In the genomic region with DNA sequence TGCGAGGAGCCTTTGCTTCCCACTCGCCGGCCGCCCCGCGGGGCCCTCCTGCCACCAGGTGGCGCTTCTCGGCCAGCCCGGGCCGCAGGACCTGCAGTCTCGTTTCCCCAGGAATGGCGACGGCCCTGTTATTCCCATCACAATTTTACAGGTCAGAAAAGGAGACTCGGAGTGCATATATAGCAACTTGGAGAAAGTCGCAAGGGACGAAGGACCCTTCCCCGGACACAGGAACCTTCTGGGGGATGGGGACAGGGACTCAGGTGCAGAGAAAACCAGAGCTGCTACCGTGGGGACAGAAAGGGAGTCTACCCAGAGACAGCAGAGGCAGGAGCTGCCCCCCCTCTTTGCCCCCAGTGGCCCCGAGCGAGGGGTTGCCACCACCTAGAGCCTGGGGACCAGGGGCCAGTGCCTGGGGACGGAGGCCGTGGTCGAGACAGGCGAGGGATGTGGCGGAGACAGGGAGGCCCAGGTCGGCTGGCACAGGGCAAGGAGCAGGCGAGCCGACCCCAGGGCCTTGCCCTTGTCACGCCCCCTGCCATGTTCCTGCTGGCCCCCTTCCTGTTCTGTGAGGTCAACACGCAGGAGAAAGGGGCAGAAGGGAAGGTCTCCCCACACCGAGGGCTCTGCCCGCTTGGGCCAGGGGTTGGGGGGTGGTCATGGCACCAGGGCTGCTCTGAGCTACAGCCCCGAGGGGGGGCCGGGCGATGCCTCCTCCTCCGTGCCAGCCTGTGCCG, we compare ENCODE assay signal across 1 cellular context.
TF ChIP-seq lines count a peak whose summit lies in the region.

No MANE protein-coding gene starts in this region.

TF ChIP-seq in HepG2, 621 proteins besides CTCF, POLR2A, EP300 and RAD21 (continued from another document and continues in another):
- TF ChIP-seq, protein P1, sequence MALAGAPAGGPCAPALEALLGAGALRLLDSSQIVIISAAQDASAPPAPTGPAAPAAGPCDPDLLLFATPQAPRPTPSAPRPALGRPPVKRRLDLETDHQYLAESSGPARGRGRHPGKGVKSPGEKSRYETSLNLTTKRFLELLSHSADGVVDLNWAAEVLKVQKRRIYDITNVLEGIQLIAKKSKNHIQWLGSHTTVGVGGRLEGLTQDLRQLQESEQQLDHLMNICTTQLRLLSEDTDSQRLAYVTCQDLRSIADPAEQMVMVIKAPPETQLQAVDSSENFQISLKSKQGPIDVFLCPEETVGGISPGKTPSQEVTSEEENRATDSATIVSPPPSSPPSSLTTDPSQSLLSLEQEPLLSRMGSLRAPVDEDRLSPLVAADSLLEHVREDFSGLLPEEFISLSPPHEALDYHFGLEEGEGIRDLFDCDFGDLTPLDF (CRISPR knock-in tag; IDR thresholded peaks at IDR 0.05) = no peak
- TF ChIP-seq ZNF567 (CRISPR knock-in tag; IDR thresholded peaks at IDR 0.05; ENCODE audit: borderline replicate concordance) (no peak), ZNF83 (CRISPR knock-in tag; IDR thresholded peaks at IDR 0.05; ENCODE audit: borderline replicate concordance) (no peak), EHMT2 (IDR thresholded peaks at IDR 0.05; ENCODE audit: borderline replicate concordance, low read depth, low read length) (no peak), CHD2 (IDR thresholded peaks at IDR 0.05; ENCODE audit: low read depth, low read length) (no peak), ZNF670 (CRISPR knock-in tag; IDR thresholded peaks at IDR 0.05; ENCODE audit: borderline replicate concordance) (no peak), HOXA3 (CRISPR knock-in tag; IDR thresholded peaks at IDR 0.05) (peak; percentile 80), ZNF225 (CRISPR knock-in tag; IDR thresholded peaks at IDR 0.05) (no peak), REXO4 (CRISPR knock-in tag; IDR thresholded peaks at IDR 0.05; ENCODE audit: borderline replicate concordance) (no peak), ISL2 (CRISPR knock-in tag; IDR thresholded peaks at IDR 0.05) (no peak), JUND (CRISPR knock-in tag; IDR thresholded peaks at IDR 0.05) (no peak), NFE2 (CRISPR knock-in tag; IDR thresholded peaks at IDR 0.05) (no peak), FOSL2 (CRISPR knock-in tag; IDR thresholded peaks at IDR 0.05) (no peak), SRY (CRISPR knock-in tag; IDR thresholded peaks at IDR 0.05) (no peak), ASH2L (IDR thresholded peaks at IDR 0.05; ENCODE audit: insufficient read length, low read depth, low read length) (no peak), MAF1 (CRISPR knock-in tag; IDR thresholded peaks at IDR 0.05; ENCODE audit: borderline replicate concordance) (no peak), GTF3A (CRISPR knock-in tag; conservative IDR thresholded peaks at IDR 0.05) (no peak), ZNF577 (CRISPR knock-in tag; IDR thresholded peaks at IDR 0.05; ENCODE audit: borderline replicate concordance, low read depth) (no peak), ZNF629 (CRISPR knock-in tag; conservative IDR thresholded peaks at IDR 0.05) (no peak), GTF2F1 (IDR thresholded peaks at IDR 0.05; ENCODE audit: low read length) (no peak), CC2D1A (CRISPR knock-in tag; IDR thresholded peaks at IDR 0.05) (no peak), KDM4B (CRISPR knock-in tag; IDR thresholded peaks at IDR 0.05) (no peak; the same call in 1 of the 2 replicates), ZNF160 (CRISPR knock-in tag; IDR thresholded peaks at IDR 0.05) (no peak), ZNF747 (CRISPR knock-in tag; IDR thresholded peaks at IDR 0.05; ENCODE audit: borderline replicate concordance) (no peak; the same call in 1 of the 2 replicates)
- TF ChIP-seq, protein P2, sequence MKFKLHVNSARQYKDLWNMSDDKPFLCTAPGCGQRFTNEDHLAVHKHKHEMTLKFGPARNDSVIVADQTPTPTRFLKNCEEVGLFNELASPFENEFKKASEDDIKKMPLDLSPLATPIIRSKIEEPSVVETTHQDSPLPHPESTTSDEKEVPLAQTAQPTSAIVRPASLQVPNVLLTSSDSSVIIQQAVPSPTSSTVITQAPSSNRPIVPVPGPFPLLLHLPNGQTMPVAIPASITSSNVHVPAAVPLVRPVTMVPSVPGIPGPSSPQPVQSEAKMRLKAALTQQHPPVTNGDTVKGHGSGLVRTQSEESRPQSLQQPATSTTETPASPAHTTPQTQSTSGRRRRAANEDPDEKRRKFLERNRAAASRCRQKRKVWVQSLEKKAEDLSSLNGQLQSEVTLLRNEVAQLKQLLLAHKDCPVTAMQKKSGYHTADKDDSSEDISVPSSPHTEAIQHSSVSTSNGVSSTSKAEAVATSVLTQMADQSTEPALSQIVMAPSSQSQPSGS (CRISPR knock-in tag; IDR thresholded peaks at IDR 0.05) = 0 out of 2 replicates have a peak, but pooled peaks have one; percentile 8
- TF ChIP-seq, protein P3, sequence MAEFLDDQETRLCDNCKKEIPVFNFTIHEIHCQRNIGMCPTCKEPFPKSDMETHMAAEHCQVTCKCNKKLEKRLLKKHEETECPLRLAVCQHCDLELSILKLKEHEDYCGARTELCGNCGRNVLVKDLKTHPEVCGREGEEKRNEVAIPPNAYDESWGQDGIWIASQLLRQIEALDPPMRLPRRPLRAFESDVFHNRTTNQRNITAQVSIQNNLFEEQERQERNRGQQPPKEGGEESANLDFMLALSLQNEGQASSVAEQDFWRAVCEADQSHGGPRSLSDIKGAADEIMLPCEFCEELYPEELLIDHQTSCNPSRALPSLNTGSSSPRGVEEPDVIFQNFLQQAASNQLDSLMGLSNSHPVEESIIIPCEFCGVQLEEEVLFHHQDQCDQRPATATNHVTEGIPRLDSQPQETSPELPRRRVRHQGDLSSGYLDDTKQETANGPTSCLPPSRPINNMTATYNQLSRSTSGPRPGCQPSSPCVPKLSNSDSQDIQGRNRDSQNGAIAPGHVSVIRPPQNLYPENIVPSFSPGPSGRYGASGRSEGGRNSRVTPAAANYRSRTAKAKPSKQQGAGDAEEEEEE (CRISPR knock-in tag; IDR thresholded peaks at IDR 0.05; ENCODE audit: borderline replicate concordance) = 0 out of 2 replicates have a peak, but pooled peaks have one; percentile 62
- TF ChIP-seq, protein P4, sequence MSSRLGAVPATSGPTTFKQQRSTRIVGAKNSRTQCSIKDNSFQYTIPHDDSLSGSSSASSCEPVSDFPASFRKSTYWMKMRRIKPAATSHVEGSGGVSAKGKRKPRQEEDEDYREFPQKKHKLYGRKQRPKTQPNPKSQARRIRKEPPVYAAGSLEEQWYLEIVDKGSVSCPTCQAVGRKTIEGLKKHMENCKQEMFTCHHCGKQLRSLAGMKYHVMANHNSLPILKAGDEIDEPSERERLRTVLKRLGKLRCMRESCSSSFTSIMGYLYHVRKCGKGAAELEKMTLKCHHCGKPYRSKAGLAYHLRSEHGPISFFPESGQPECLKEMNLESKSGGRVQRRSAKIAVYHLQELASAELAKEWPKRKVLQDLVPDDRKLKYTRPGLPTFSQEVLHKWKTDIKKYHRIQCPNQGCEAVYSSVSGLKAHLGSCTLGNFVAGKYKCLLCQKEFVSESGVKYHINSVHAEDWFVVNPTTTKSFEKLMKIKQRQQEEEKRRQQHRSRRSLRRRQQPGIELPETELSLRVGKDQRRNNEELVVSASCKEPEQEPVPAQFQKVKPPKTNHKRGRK (CRISPR knock-in tag; IDR thresholded peaks at IDR 0.05) = peak; percentile 60; the same call in 1 of the 2 replicates
- TF ChIP-seq, protein P5, sequence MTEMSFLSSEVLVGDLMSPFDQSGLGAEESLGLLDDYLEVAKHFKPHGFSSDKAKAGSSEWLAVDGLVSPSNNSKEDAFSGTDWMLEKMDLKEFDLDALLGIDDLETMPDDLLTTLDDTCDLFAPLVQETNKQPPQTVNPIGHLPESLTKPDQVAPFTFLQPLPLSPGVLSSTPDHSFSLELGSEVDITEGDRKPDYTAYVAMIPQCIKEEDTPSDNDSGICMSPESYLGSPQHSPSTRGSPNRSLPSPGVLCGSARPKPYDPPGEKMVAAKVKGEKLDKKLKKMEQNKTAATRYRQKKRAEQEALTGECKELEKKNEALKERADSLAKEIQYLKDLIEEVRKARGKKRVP (CRISPR knock-in tag; IDR thresholded peaks at IDR 0.05) = no peak
- TF ChIP-seq, protein P6, sequence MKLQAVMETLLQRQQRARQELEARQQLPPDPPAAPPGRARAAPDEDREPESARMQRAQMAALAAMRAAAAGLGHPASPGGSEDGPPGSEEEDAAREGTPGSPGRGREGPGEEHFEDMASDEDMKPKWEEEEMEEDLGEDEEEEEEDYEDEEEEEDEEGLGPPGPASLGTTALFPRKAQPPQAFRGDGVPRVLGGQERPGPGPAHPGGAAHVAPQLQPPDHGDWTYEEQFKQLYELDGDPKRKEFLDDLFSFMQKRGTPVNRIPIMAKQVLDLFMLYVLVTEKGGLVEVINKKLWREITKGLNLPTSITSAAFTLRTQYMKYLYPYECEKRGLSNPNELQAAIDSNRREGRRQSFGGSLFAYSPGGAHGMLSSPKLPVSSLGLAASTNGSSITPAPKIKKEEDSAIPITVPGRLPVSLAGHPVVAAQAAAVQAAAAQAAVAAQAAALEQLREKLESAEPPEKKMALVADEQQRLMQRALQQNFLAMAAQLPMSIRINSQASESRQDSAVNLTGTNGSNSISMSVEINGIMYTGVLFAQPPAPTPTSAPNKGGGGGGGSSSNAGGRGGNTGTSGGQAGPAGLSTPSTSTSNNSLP (IDR thresholded peaks at IDR 0.05; ENCODE audit: low read depth, low read length) = no peak
- TF ChIP-seq, protein P7, sequence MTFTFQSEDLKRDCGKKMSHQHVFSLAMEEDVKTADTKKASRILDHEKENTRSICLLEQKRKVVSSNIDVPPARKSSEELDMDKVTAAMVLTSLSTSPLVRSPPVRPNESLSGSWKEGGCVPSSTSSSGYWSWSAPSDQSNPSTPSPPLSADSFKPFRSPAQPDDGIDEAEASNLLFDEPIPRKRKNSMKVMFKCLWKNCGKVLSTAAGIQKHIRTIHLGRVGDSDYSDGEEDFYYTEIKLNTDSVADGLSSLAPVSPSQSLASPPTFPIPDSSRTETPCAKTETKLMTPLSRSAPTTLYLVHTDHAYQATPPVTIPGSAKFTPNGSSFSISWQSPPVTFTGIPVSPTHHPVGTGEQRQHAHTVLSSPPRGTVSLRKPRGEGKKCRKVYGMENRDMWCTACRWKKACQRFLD (CRISPR knock-in tag; IDR thresholded peaks at IDR 0.05; ENCODE audit: borderline replicate concordance) = no peak
- TF ChIP-seq, protein P8, sequence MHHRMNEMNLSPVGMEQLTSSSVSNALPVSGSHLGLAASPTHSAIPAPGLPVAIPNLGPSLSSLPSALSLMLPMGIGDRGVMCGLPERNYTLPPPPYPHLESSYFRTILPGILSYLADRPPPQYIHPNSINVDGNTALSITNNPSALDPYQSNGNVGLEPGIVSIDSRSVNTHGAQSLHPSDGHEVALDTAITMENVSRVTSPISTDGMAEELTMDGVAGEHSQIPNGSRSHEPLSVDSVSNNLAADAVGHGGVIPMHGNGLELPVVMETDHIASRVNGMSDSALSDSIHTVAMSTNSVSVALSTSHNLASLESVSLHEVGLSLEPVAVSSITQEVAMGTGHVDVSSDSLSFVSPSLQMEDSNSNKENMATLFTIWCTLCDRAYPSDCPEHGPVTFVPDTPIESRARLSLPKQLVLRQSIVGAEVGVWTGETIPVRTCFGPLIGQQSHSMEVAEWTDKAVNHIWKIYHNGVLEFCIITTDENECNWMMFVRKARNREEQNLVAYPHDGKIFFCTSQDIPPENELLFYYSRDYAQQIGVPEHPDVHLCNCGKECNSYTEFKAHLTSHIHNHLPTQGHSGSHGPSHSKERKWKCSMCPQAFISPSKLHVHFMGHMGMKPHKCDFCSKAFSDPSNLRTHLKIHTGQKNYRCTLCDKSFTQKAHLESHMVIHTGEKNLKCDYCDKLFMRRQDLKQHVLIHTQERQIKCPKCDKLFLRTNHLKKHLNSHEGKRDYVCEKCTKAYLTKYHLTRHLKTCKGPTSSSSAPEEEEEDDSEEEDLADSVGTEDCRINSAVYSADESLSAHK (CRISPR knock-in tag; IDR thresholded peaks at IDR 0.05; ENCODE audit: borderline replicate concordance) = no peak
- TF ChIP-seq, protein P9, sequence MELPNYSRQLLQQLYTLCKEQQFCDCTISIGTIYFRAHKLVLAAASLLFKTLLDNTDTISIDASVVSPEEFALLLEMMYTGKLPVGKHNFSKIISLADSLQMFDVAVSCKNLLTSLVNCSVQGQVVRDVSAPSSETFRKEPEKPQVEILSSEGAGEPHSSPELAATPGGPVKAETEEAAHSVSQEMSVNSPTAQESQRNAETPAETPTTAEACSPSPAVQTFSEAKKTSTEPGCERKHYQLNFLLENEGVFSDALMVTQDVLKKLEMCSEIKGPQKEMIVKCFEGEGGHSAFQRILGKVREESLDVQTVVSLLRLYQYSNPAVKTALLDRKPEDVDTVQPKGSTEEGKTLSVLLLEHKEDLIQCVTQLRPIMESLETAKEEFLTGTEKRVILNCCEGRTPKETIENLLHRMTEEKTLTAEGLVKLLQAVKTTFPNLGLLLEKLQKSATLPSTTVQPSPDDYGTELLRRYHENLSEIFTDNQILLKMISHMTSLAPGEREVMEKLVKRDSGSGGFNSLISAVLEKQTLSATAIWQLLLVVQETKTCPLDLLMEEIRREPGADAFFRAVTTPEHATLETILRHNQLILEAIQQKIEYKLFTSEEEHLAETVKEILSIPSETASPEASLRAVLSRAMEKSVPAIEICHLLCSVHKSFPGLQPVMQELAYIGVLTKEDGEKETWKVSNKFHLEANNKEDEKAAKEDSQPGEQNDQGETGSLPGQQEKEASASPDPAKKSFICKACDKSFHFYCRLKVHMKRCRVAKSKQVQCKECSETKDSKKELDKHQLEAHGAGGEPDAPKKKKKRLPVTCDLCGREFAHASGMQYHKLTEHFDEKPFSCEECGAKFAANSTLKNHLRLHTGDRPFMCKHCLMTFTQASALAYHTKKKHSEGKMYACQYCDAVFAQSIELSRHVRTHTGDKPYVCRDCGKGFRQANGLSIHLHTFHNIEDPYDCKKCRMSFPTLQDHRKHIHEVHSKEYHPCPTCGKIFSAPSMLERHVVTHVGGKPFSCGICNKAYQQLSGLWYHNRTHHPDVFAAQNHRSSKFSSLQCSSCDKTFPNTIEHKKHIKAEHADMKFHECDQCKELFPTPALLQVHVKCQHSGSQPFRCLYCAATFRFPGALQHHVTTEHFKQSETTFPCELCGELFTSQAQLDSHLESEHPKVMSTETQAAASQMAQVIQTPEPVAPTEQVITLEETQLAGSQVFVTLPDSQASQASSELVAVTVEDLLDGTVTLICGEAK (IDR thresholded peaks at IDR 0.05) = no peak
- TF ChIP-seq, protein P9 (CRISPR knock-in tag; IDR thresholded peaks at IDR 0.05) = no peak
